Comparison of ENCODE assay signal across 31 cellular contexts in the genomic region with DNA sequence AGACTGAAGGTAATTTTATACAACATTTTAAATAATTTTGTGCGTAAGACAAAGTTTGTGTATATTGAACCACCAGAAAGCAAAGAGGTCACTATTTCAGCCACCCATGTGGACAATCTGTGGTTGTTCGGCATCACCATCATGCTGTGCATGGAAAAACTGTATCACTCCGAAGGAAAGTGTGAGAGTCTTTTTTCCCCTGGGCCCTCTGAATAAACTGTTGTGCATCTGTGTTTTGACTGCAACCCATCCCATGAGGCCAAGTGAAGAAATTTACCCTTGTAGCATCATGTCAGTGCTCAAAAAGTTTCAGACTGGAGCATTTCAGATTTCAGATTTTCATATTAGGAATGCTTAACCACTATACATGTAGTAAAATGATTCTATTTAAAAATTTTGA.
"Had no signal": no experiment of that assay in that cellular context is flagged by ENCODE, and none has a peak within 500 bp of the region (broad histone marks: within the 10 kb centered on the region; RNA-seq: fewer than 3 reads in every experiment).

No MANE protein-coding gene starts in this region.

- H3K36me3 ChIP-seq: adrenal gland, ascending aorta, brain microvascular endothelial cell, breast epithelium, cardiac muscle cell had no signal

- H3K4me1 ChIP-seq: adrenal gland, ascending aorta, body of pancreas, breast epithelium had no signal

- H3K27ac ChIP-seq: adrenal gland, ascending aorta, body of pancreas, brain microvascular endothelial cell, breast epithelium, cardiac muscle cell had no signal

- H3K27me3 ChIP-seq: adrenal gland, ascending aorta, body of pancreas, brain microvascular endothelial cell, breast epithelium, cardiac muscle cell had no signal

- ATAC-seq: activated naive CD4-positive, alpha-beta T cell treated with anti-CD3 and anti-CD28 coated beads, Interleukin-2, amount 50 U/mL, for 72 hours; activated naive CD8-positive, alpha-beta T cell treated with anti-CD3 and anti-CD28 coated beads, Interleukin-2, amount 50 U/mL, for 24 hours; activated T-cell treated with anti-CD3 and anti-CD28 coated beads, Interleukin-2, amount 50 U/mL, for 4 hours; activated T-cell treated with anti-CD3 and anti-CD28 coated beads, Interleukin-2, amount 50 U/mL, for 72 hours; activated T-helper 17 cell treated with anti-CD3 and anti-CD28 coated beads, Interleukin-2, amount 50 U/mL, for 72 hours; body of pancreas had no signal

- DNase-seq: activated effector memory CD4-positive, alpha-beta T cell treated with anti-CD3 and anti-CD28 coated beads, Interleukin-2, amount 50 U/mL, for 16 hours; activated effector memory CD4-positive, alpha-beta T cell treated with Interleukin-2 at 50 U/mL for 16 hours; activated gamma-delta T cell; activated gamma-delta T cell treated with Interleukin-2 at 50 U/mL for 16 hours; activated naive CD4-positive, alpha-beta T cell; activated naive CD4-positive, alpha-beta T cell treated with anti-CD3 and anti-CD28 coated beads for 36 hours; activated naive CD4-positive, alpha-beta T cell treated with anti-CD3 and anti-CD28 coated beads, Interleukin-2, amount 10 ng/mL, durations not matched to agents 7 days and 5 days; activated naive CD4-positive, alpha-beta T cell treated with anti-CD3 and anti-CD28 coated beads, Interleukin-2, amount 50 U/mL, for 16 hours; activated naive CD4-positive, alpha-beta T cell treated with Interleukin-2 at 50 U/mL for 16 hours; activated naive CD8-positive, alpha-beta T cell treated with anti-CD3 and anti-CD28 coated beads for 36 hours; activated naive CD8-positive, alpha-beta T cell treated with anti-CD3 and anti-CD28 coated beads, Interleukin-2, amount 10 ng/mL, durations not matched to agents 7 days and 5 days; activated naive CD8-positive, alpha-beta T cell treated with anti-CD3 and anti-CD28 coated beads, Interleukin-2, amount 50 U/mL, for 24 hours; activated T-cell treated with anti-CD3 and anti-CD28 coated beads, Interleukin-2, amount 50 U/mL, for 24 hours; activated T-cell treated with anti-CD3 and anti-CD28 coated beads, Interleukin-2, amount 50 U/mL, for 4 hours; activated T-cell treated with anti-CD3 and anti-CD28 coated beads, Interleukin-2, amount 50 U/mL, for 48 hours; activated T-cell treated with anti-CD3 and anti-CD28 coated beads, Interleukin-2, amount 50 U/mL, for 72 hours; adrenal gland; amniotic stem cell; amygdala; anterior cingulate cortex; aorta; body of pancreas; brain microvascular endothelial cell; caudate nucleus; central memory CD4-positive, alpha-beta T cell; cerebellar nuclear complex had no signal

- H3K4me3 ChIP-seq: adrenal gland, ascending aorta, body of pancreas, breast epithelium, cardiac muscle cell had no signal

- H3K9me3 ChIP-seq: adrenal gland, body of pancreas, breast epithelium had no signal
